Comparison of ENCODE assay signal across 9 cellular contexts in the genomic region with DNA sequence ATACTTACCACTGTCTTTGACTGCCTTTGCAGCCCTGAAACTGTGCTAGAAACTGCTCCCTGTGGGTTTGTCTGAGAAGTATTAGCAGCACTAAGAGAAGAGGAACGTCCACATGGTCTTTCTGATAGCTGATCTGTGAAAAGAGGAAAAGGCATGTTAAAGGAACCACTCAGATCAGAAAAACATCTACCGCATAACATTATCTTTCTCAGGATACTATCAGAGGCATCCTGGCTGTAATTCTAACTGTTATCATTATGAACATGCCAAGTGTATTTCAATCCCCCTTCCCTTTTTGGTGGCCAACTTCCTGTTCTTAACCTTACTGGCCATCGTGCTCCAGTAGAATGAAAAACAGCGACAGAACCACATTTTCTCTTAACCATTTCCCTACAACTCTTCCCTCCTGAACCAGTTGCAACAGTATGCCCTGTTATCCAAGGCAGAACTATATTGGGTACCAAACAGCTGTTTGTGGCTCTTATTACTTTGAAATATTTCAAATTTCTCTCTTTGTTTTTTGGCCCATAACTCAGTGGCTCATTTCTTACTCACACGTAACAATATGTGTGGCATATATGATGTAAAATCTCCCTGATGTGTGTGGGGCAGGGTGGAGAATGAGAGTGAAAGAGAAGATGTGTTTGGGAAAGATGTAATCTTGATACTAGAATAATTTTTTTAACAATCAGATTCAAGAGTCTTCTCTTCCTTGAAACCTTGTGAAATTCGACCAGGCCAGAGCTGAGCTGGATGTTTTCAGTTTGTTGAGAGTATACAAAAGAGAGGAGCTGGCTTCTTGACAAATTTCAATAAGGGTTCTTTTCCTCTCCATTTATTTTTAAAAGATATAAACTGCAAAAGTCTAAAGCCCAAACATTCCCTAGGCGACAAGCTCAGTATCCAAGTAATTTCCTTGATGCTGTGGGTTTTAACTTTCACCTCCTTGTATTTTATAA. TPM values are rescaled to one million over a fixed set of nuclear protein-coding genes. Genes with fewer than 3 reads are reported as not detected.
A peak's percentile ranks its signal among the peaks of the same experiment; 100 is the strongest.
DNase-seq lines count a peak whose midpoint lies in the region; ATAC-seq and TF ChIP-seq lines count a peak whose summit lies in the region.
"Had no signal": no experiment of that assay in that cellular context is flagged by ENCODE, and none has a peak within 500 bp of the region (broad histone marks: within the 10 kb centered on the region; RNA-seq: fewer than 3 reads in every experiment).

No MANE protein-coding gene starts in this region.

- H3K27me3 ChIP-seq in fibroblast of lung (ENCODE audit: control insufficient read depth, insufficient read depth, low read length), result no peaks in the 10 kb centered on the region
- peaks cover 0 to 4% (median 0%) of the 10 kb centered on the region in 5 donors for H3K27me3 ChIP-seq in subcutaneous abdominal adipose tissue (ENCODE audit: control insufficient read depth in 5 of 5, insufficient read depth in 4 of 5, low read length in 5 of 5)
- no peaks in the 10 kb centered on the region for H3K27me3 ChIP-seq in vagina
- no peaks in the 10 kb centered on the region for H3K27me3 ChIP-seq in left lung
- H3K27me3 ChIP-seq: sigmoid colon had no signal

- peaks cover 3% of the 10 kb centered on the region for H3K4me1 ChIP-seq in fibroblast of lung (ENCODE audit: control insufficient read depth, extremely low read depth, insufficient read depth, low read length)
- H3K4me1 ChIP-seq in subcutaneous abdominal adipose tissue (ENCODE audit: control insufficient read depth in 5 of 5, insufficient read depth in 5 of 5, low read length in 5 of 5), result peaks cover 4 to 42% (median 39%) of the 10 kb centered on the region in 5 donors
- peaks cover 8% of the 10 kb centered on the region for H3K4me1 ChIP-seq in vagina
- H3K4me1 ChIP-seq in left lung, result peaks cover 0 to 33% of the 10 kb centered on the region in 2 donors

- peak overlapping the region; percentile 13 for H3K4me2 ChIP-seq in fibroblast of lung (ENCODE audit: extremely low read depth, insufficient read depth, low read length)

- H3K79me2 ChIP-seq in fibroblast of lung (ENCODE audit: control insufficient read depth, insufficient read depth, low read length), result no peaks in the 10 kb centered on the region

- intact Hi-C loops in vagina (cut with DNase I), result no loop called here
- intact Hi-C loops in left lung (cut with DNase I), result no loop called here

- DNase-seq in activated T-cell treated with anti-CD3 and anti-CD28 coated beads, Interleukin-2, amount 50 U/mL, for 4 hours, result no peak
- DNase-seq in activated T-cell treated with anti-CD3 and anti-CD28 coated beads for 4 hours (no peak), T-helper 17 cell (no peak), fibroblast of lung (ENCODE audit: low read depth in 2 of 2) (peak in 1 of 2 donors; percentile 33), vagina (ENCODE audit: extremely low spot score in 2 of 2) (no peak), left lung (no peak)
- DNase-seq: sigmoid colon had no signal

- H3K4me1 Mint-ChIP-seq in activated T-cell treated with anti-CD3 and anti-CD28 coated beads, Interleukin-2, amount 50 U/mL, for 4 hours (ENCODE audit: low read depth), result peaks cover 75% of the 10 kb centered on the region
- peaks cover 37% of the 10 kb centered on the region for H3K4me1 Mint-ChIP-seq in T-helper 17 cell

- H3K9ac ChIP-seq in fibroblast of lung (ENCODE audit: insufficient read depth, low read length) (no peak overlapping the region), subcutaneous abdominal adipose tissue (ENCODE audit: low read length in 5 of 5) (peak overlapping the region in 1 of 5 donors; percentile 9)

- H3K27me3 Mint-ChIP-seq in activated T-cell treated with anti-CD3 and anti-CD28 coated beads, Interleukin-2, amount 50 U/mL, for 4 hours (ENCODE audit: low read depth), result no peaks in the 10 kb centered on the region
- no peaks in the 10 kb centered on the region for H3K27me3 Mint-ChIP-seq in T-helper 17 cell

- H2AFZ ChIP-seq in fibroblast of lung (ENCODE audit: low read length), result peak overlapping the region; percentile 39

- peaks cover 15% of the 10 kb centered on the region for H3K36me3 Mint-ChIP-seq in activated T-cell treated with anti-CD3 and anti-CD28 coated beads, Interleukin-2, amount 50 U/mL, for 4 hours (ENCODE audit: insufficient read depth)
- peaks cover 2% of the 10 kb centered on the region for H3K36me3 Mint-ChIP-seq in T-helper 17 cell (ENCODE audit: low read depth)

- peak overlapping the region; percentile 30 for H3K4me3 Mint-ChIP-seq in activated T-cell treated with anti-CD3 and anti-CD28 coated beads, Interleukin-2, amount 50 U/mL, for 4 hours
- peak overlapping the region; percentile 7 for H3K4me3 Mint-ChIP-seq in T-helper 17 cell

- ATAC-seq in activated T-cell treated with anti-CD3 and anti-CD28 coated beads, Interleukin-2, amount 50 U/mL, for 4 hours, result peak in 1 of 2 donors; percentile 25
- ATAC-seq in T-helper 17 cell (no peak), left lung (no peak), HG02678 (IDR thresholded peaks at IDR 0.05; ENCODE audit: unreplicated experiment) (no peak)

- H3K4me3 ChIP-seq in fibroblast of lung (replicated peaks in 1 of 4; ENCODE audit: control extremely low read depth in 1 of 4, insufficient read depth in 1 of 4, low read depth in 3 of 4, low read length in 4 of 4) (no peak overlapping the region), subcutaneous abdominal adipose tissue (ENCODE audit: low read depth in 1 of 5, low read length in 5 of 5) (no peak overlapping the region), vagina (no peak overlapping the region), left lung (no peak overlapping the region)
- H3K4me3 ChIP-seq: sigmoid colon had no signal

- H3K36me3 ChIP-seq in fibroblast of lung (ENCODE audit: control insufficient read depth, insufficient read depth, low read length) (no peaks in the 10 kb centered on the region), subcutaneous abdominal adipose tissue (ENCODE audit: control insufficient read depth in 5 of 5, insufficient read depth in 5 of 5, low read length in 5 of 5) (peaks cover 0 to 16% (median 13%) of the 10 kb centered on the region in 5 donors), vagina (no peaks in the 10 kb centered on the region), left lung (no peaks in the 10 kb centered on the region)
- H3K36me3 ChIP-seq: sigmoid colon had no signal

- no peaks in the 10 kb centered on the region for H3K9me3 Mint-ChIP-seq in activated T-cell treated with anti-CD3 and anti-CD28 coated beads, Interleukin-2, amount 50 U/mL, for 4 hours

- no peaks in the 10 kb centered on the region for H3K9me3 ChIP-seq in T-helper 17 cell (ENCODE audit: control insufficient read depth, low read length, poor library complexity, severe bottlenecking)
- H3K9me3 ChIP-seq in fibroblast of lung (ENCODE audit: control insufficient read depth, insufficient read depth, low read depth, low read length), result no peaks in the 10 kb centered on the region
- no peaks in the 10 kb centered on the region for H3K9me3 ChIP-seq in subcutaneous abdominal adipose tissue (ENCODE audit: control insufficient read depth in 5 of 5, low read length in 5 of 5)
- H3K9me3 ChIP-seq in vagina, result no peaks in the 10 kb centered on the region
- no peaks in the 10 kb centered on the region for H3K9me3 ChIP-seq in left lung
- H3K9me3 ChIP-seq: sigmoid colon had no signal

- peak overlapping the region; percentile 27 for H3K27ac Mint-ChIP-seq in T-helper 17 cell

- H3K27ac ChIP-seq in fibroblast of lung (ENCODE audit: insufficient read depth, low read length) (no peak overlapping the region), subcutaneous abdominal adipose tissue (ENCODE audit: low read depth, low read length) (peak overlapping the region; percentile 67), vagina (no peak overlapping the region), left lung (peak overlapping the region in 1 of 2 donors; percentile 80)

- no peak for TF ChIP-seq CTCF in fibroblast of lung (conservative IDR thresholded peaks at IDR 0.05 in 1 of 2, IDR thresholded peaks at IDR 0.05 in 1 of 2; ENCODE audit: low read depth in 1 of 2, low read length in 2 of 2)
- no peak for TF ChIP-seq CTCF in vagina (IDR thresholded peaks at IDR 0.05)
- no peak for TF ChIP-seq CTCF in left lung (IDR thresholded peaks at IDR 0.05)

- H4K20me1 ChIP-seq in fibroblast of lung (ENCODE audit: control insufficient read depth, extremely low read depth, insufficient read depth, low read length), result no peaks in the 10 kb centered on the region

- TF ChIP-seq POLR2A in vagina (IDR thresholded peaks at IDR 0.05), result no peak

RNA-seq across cellular contexts. Expression of a gene that starts 35.2 kb away (rescaled TPM):
- 10 to 100 TPM; 16.1 to 18.8 (median 16.8) TPM for total RNA-seq in activated T-cell treated with anti-CD3 and anti-CD28 coated beads, Interleukin-2, amount 50 U/mL, for 4 hours
- total RNA-seq in T-helper 17 cell (10 to 100 TPM; 68.6 to 70.7 TPM), fibroblast of lung (20.5 and 30.1 TPM in 2 replicates), vagina (16.2 TPM), left lung (10 to 100 TPM; 11.9 to 18.0 TPM)
- 12.4 and 32.5 TPM in 2 replicates for polyA plus RNA-seq in fibroblast of lung
- polyA plus RNA-seq in fibroblast of lung (2012), result 7.4 and 18.8 TPM in 2 replicates
- polyA minus RNA-seq in fibroblast of lung (ENCODE audit: low replicate concordance), result 4.7 and 7.8 TPM in 2 replicates
